ENCODE assay signal across 1 cellular context in the genomic region with DNA sequence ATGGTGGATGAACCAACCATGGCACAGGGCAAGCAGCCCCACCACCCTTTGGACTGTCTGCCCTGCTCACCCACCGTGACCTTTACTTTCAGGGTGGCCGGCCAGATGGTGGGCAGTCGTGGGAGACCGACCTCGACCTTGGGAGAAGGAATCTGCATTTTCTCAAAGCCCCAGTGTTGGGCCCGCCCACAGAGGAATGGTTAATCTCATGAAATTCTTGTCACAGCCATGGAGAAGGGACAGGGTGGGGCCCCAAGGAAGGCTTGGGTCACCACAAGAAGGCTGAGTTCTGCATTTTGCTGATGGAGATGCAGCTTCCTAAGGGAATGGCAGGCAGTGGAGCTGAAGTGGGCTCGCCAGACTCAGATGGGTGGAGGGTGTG.
A peak's percentile ranks its signal among the peaks of the same experiment; 100 is the strongest.
TF ChIP-seq lines count a peak whose summit lies in the region.

No MANE protein-coding gene starts in this region.

TF ChIP-seq in HEK293, 187 proteins besides CTCF, POLR2A, EP300 and RAD21 (continued from another document):
- TF ChIP-seq PRDM10 (tag by site-specific recombination; IDR thresholded peaks at IDR 0.05) (0 out of 2 replicates have a peak, but pooled peaks have one; percentile 12), ZNF140 (tag by site-specific recombination; IDR thresholded peaks at IDR 0.05) (no peak), GLIS1 (tag by site-specific recombination; IDR thresholded peaks at IDR 0.05) (no peak), ZNF561 (tag by site-specific recombination; IDR thresholded peaks at IDR 0.05; ENCODE audit: borderline replicate concordance) (no peak), ZNF248 (tag by site-specific recombination; IDR thresholded peaks at IDR 0.05) (no peak), ZNF596 (tag by site-specific recombination; IDR thresholded peaks at IDR 0.05) (no peak), ZSCAN5A (tag by site-specific recombination; IDR thresholded peaks at IDR 0.05) (no peak), HOXD13 (CRISPR knock-in tag; IDR thresholded peaks at IDR 0.05; ENCODE audit: borderline replicate concordance) (no peak), ZNF146 (tag by site-specific recombination; IDR thresholded peaks at IDR 0.05) (no peak), ZNF112 (tag by site-specific recombination; IDR thresholded peaks at IDR 0.05) (no peak), ZNF548 (tag by site-specific recombination; IDR thresholded peaks at IDR 0.05) (no peak), ZNF391 (tag by site-specific recombination; IDR thresholded peaks at IDR 0.05; ENCODE audit: borderline replicate concordance, low read depth) (no peak), ZIC2 (tag by site-specific recombination; IDR thresholded peaks at IDR 0.05) (no peak), ZBTB8A (tag by site-specific recombination; IDR thresholded peaks at IDR 0.05) (peak; percentile 41; the same call in 1 of the 2 replicates), ZFP69B (tag by site-specific recombination; IDR thresholded peaks at IDR 0.05) (0 out of 2 replicates have a peak, but pooled peaks have one; percentile 15), ZNF621 (tag by site-specific recombination; IDR thresholded peaks at IDR 0.05) (no peak), ZNF169 (tag by site-specific recombination; IDR thresholded peaks at IDR 0.05) (no peak)
TF ChIP-seq in HEK293: peak in this region for 4.
